Comparison of ENCODE assay signal across 31 cellular contexts in the genomic region with DNA sequence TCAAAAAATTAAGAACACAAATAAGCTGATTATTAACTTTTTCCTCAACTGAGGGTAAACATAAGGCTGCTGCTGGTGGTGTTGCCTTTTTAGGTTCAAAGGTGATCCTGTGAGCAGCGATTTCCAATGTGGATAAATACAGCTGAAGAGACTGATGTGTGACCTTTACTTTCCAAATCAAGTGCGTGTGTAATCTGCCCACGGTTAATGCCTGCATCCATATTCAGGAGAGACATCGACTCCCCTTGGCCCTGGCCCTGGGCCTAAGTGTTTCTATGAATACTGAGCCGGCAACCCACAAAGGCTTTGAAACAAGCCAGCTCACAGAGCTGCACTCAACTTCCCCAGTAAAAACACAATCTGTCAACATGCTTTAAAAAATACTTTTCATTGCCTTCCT.
DNase-seq lines count a peak whose midpoint lies in the region; ATAC-seq, FAIRE-seq and TF ChIP-seq lines count a peak whose summit lies in the region.
"Had no signal": no experiment of that assay in that cellular context is flagged by ENCODE, and none has a peak within 500 bp of the region (broad histone marks: within the 10 kb centered on the region; RNA-seq: fewer than 3 reads in every experiment).

No MANE protein-coding gene starts in this region.

- WGBS in right lobe of liver (ENCODE audit: insufficient coverage, low coverage, low lambda C conversion rate, missing lambda C conversion rate), result 6% methylated on average over 1 of the region's 5 CpGs

- no peak for TF ChIP-seq POLR2A in right lobe of liver (IDR thresholded peaks at IDR 0.05)

- H3K27ac Mint-ChIP-seq in astrocyte (ENCODE audit: unreplicated experiment) (no peak overlapping the region), type B pancreatic cell (peak overlapping the region; percentile 18)
- H3K27ac Mint-ChIP-seq: activated B cell treated with CpG ODN at 0.5 μM for 24 hours; activated CD8-positive, alpha-beta memory T cell treated with anti-CD3 and anti-CD28 coated beads, Interleukin-2, amount 10 ng/mL, durations not matched to agents 7 days and 5 days had no signal

- no peak overlapping the region for H3K4me2 ChIP-seq in astrocyte (ENCODE audit: low read length)

- ATAC-seq in right lobe of liver (peak; percentile 90 to 94 (median 92)), omental fat pad (ENCODE audit: low FRiP score) (no peak)
- ATAC-seq: activated CD8-positive, alpha-beta memory T cell treated with anti-CD3 and anti-CD28 coated beads, Interleukin-2, amount 10 ng/mL, durations not matched to agents 7 days and 5 days; HCT116; K562; lower lobe of right lung; stimulated activated naive CD8-positive, alpha-beta T cell treated with anti-CD3 and anti-CD28 coated beads, Interleukin-15, Interleukin-2, amounts not matched to agents 100 U/mL and 50 U/mL, for 24 hours had no signal

- H3K27me3 ChIP-seq in astrocyte (ENCODE audit: insufficient read depth, low read length) (no peaks in the 10 kb centered on the region), right lobe of liver (no peaks in the 10 kb centered on the region)
- H3K27me3 ChIP-seq: neutrophil, testis, uterus had no signal

- H3K36me3 ChIP-seq in astrocyte (ENCODE audit: insufficient read depth, low read length) (no peaks in the 10 kb centered on the region), right lobe of liver (no peaks in the 10 kb centered on the region)
- H3K36me3 ChIP-seq: lower lobe of right lung, neutrophil, prostate gland, uterus had no signal

- H3K79me2 ChIP-seq in astrocyte (ENCODE audit: insufficient read depth, low read length), result no peaks in the 10 kb centered on the region

- H3K9ac ChIP-seq in astrocyte (ENCODE audit: low read length), result no peak overlapping the region

- H3K4me3 ChIP-seq in astrocyte (ENCODE audit: insufficient read depth, low read depth, low read length) (no peak overlapping the region), right lobe of liver (no peak overlapping the region)
- H3K4me3 ChIP-seq: K562, lower lobe of right lung, prostate gland, testis, uterus had no signal

- no peak overlapping the region for H3K4me3 Mint-ChIP-seq in astrocyte (ENCODE audit: unreplicated experiment)
- H3K4me3 Mint-ChIP-seq in type B pancreatic cell, result no peak overlapping the region
- H3K4me3 Mint-ChIP-seq: activated B cell treated with CpG ODN at 0.5 μM for 24 hours; activated CD8-positive, alpha-beta memory T cell treated with anti-CD3 and anti-CD28 coated beads, Interleukin-2, amount 10 ng/mL, durations not matched to agents 7 days and 5 days had no signal

- H3K9me3 Mint-ChIP-seq in astrocyte (ENCODE audit: unreplicated experiment) (no peaks in the 10 kb centered on the region), type B pancreatic cell (no peaks in the 10 kb centered on the region)

- H3K9me3 ChIP-seq in astrocyte (ENCODE audit: insufficient read depth, low read depth, low read length) (no peaks in the 10 kb centered on the region), right lobe of liver (no peaks in the 10 kb centered on the region)
- H3K9me3 ChIP-seq: lower lobe of right lung, neutrophil, prostate gland, testis, uterus had no signal

- DNase-seq in NCI-H345 (lab: John Stamatoyannopoulos, UW) (peak; percentile 57), NCI-H345 treated with DMSO at 0.1 percent for 48 hours (lab: John Stamatoyannopoulos, UW; ENCODE audit: unreplicated experiment) (no peak), astrocyte (ENCODE audit: low read depth) (peak; percentile 3), right lobe of liver (peak in 2 of 3 donors; percentile 23 to 66), type B pancreatic cell (ENCODE audit: extremely low spot score, unreplicated experiment) (no peak), GM20000 (ENCODE audit: low spot score) (no peak), NCI-H510A treated with DMSO at 0.1 percent for 48 hours (lab: John Stamatoyannopoulos, UW) (no peak), omental fat pad (ENCODE audit: low spot score) (no peak)
- DNase-seq: activated B cell treated with CpG ODN at 0.5 μM for 24 hours; activated CD8-positive, alpha-beta memory T cell treated with anti-CD3 and anti-CD28 coated beads, Interleukin-2, amount 10 ng/mL, durations not matched to agents 7 days and 5 days; activated naive CD4-positive, alpha-beta T cell; activated T-cell treated with anti-CD3 and anti-CD28 coated beads, Interleukin-2, amount 50 U/mL, for 48 hours; effector CD4-positive, alpha-beta T cell; GDM1; glutamatergic neuron; kidney; lower lobe of right lung; MM.1S; NCI-H1436 treated with DMSO at 0.1 percent for 48 hours; NCI-H2107; NCI-H526; stimulated activated naive CD8-positive, alpha-beta T cell treated with anti-CD3 and anti-CD28 coated beads, Interleukin-15, Interleukin-2, amounts not matched to agents 100 U/mL and 50 U/mL, for 24 hours; T-helper 1 cell; testis; uterus had no signal

- H3K4me1 ChIP-seq in astrocyte (ENCODE audit: insufficient read depth, low read length), result peaks cover 11% of the 10 kb centered on the region
- peaks cover 0 to 27% (median 11%) of the 10 kb centered on the region in 4 donors for H3K4me1 ChIP-seq in right lobe of liver
- H3K4me1 ChIP-seq: lower lobe of right lung, prostate gland, testis, uterus had no signal

- H3K36me3 Mint-ChIP-seq in astrocyte (ENCODE audit: low read depth, unreplicated experiment), result no peaks in the 10 kb centered on the region
- no peaks in the 10 kb centered on the region for H3K36me3 Mint-ChIP-seq in type B pancreatic cell
- H3K36me3 Mint-ChIP-seq: activated CD8-positive, alpha-beta memory T cell treated with anti-CD3 and anti-CD28 coated beads, Interleukin-2, amount 10 ng/mL, durations not matched to agents 7 days and 5 days had no signal

- FAIRE-seq in astrocyte (lab: Jason Lieb, UNC), result no peak
- FAIRE-seq: bronchial epithelial cell, K562, kidney had no signal

- no peak overlapping the region for H2AFZ ChIP-seq in astrocyte (ENCODE audit: low read depth, low read length)

- TF ChIP-seq CTCF in astrocyte (IDR thresholded peaks at IDR 0.05; ENCODE audit: insufficient read depth, low read depth, low read length), result no peak
- TF ChIP-seq CTCF in right lobe of liver (IDR thresholded peaks at IDR 0.05), result no peak
- TF ChIP-seq CTCF in type B pancreatic cell (conservative IDR thresholded peaks at IDR 0.05), result no peak
- no peak for TF ChIP-seq CTCF in GM20000 (IDR thresholded peaks at IDR 0.05; ENCODE audit: extremely low read depth, missing control alignments)
- no peak for TF ChIP-seq CTCF in omental fat pad (IDR thresholded peaks at IDR 0.05)

- H3K27ac ChIP-seq in astrocyte (ENCODE audit: low read depth, low read length) (no peak overlapping the region), right lobe of liver (peak overlapping the region in 2 of 3 donors; percentile 27 to 47)
- H3K27ac ChIP-seq: epithelial cell of prostate, lower lobe of right lung, neutrophil, prostate gland, testis, uterus had no signal

- no peaks in the 10 kb centered on the region for H4K20me1 ChIP-seq in astrocyte (ENCODE audit: insufficient read depth, low read length)

- intact Hi-C loops in right lobe of liver (cut with DNase I), result no loop called here

- H3K27me3 Mint-ChIP-seq in astrocyte (ENCODE audit: low read depth, unreplicated experiment), result peaks cover 2% of the 10 kb centered on the region
- peaks cover 3% of the 10 kb centered on the region for H3K27me3 Mint-ChIP-seq in type B pancreatic cell
- H3K27me3 Mint-ChIP-seq: activated B cell treated with CpG ODN at 0.5 μM for 24 hours; activated CD8-positive, alpha-beta memory T cell treated with anti-CD3 and anti-CD28 coated beads, Interleukin-2, amount 10 ng/mL, durations not matched to agents 7 days and 5 days had no signal

- H3K4me1 Mint-ChIP-seq in astrocyte (ENCODE audit: low read depth, unreplicated experiment), result peaks cover 16% of the 10 kb centered on the region
- H3K4me1 Mint-ChIP-seq in type B pancreatic cell (ENCODE audit: unreplicated experiment), result peaks cover 8% of the 10 kb centered on the region
- H3K4me1 Mint-ChIP-seq: activated B cell treated with CpG ODN at 0.5 μM for 24 hours; activated CD8-positive, alpha-beta memory T cell treated with anti-CD3 and anti-CD28 coated beads, Interleukin-2, amount 10 ng/mL, durations not matched to agents 7 days and 5 days had no signal

Comparison
In these comparisons a context has a peak if more than half of its experiments do, and no peak if none do; other contexts are left out.
1. DNase-seq: peak in NCI-H345 (single experiment), astrocyte (single experiment) and right lobe of liver (2 of 3); none in NCI-H345 treated with DMSO at 0.1 percent for 48 hours (single experiment), type B pancreatic cell (single experiment), GM20000 (single experiment), NCI-H510A treated with DMSO at 0.1 percent for 48 hours (single experiment) and omental fat pad (single experiment).